In genomic region chr14:94171208-94171607, GRCh38 we compare ENCODE assay signal across 20 cellular contexts. TPM values are rescaled to one million over a fixed set of nuclear protein-coding genes. Genes with fewer than 3 reads are reported as not detected.
DNase-seq lines count a peak whose midpoint lies in the region; ATAC-seq and TF ChIP-seq lines count a peak whose summit lies in the region.
"Had no signal": no experiment of that assay in that cellular context is flagged by ENCODE, and none has a peak within 500 bp of the region (broad histone marks: within the 10 kb centered on the region; RNA-seq: fewer than 3 reads in every experiment).

No MANE protein-coding gene starts in this region.

- H3K36me3 ChIP-seq in WERI-Rb-1, result no peaks in the 10 kb centered on the region
- H3K36me3 ChIP-seq in HAP-1 (replicated peaks), result no peaks in the 10 kb centered on the region
- H3K36me3 ChIP-seq: BE2C, pancreas, thoracic aorta had no signal

- peaks cover 8% of the 10 kb centered on the region for H3K4me1 Mint-ChIP-seq in nephron progenitor cell

- no peak overlapping the region for H3K27ac Mint-ChIP-seq in nephron progenitor cell

- H3K27ac ChIP-seq in WERI-Rb-1, result peak overlapping the region; percentile 33
- H3K27ac ChIP-seq: KMS-11, pancreas, thoracic aorta had no signal

- H3K27me3 ChIP-seq in WERI-Rb-1 (ENCODE audit: insufficient read depth, low read depth, severe bottlenecking) (no peaks in the 10 kb centered on the region), HAP-1 (ENCODE audit: low read depth) (no peaks in the 10 kb centered on the region)
- H3K27me3 ChIP-seq: pancreas had no signal

- ATAC-seq in HG02981 (IDR thresholded peaks at IDR 0.05; ENCODE audit: unreplicated experiment), result no peak
- ATAC-seq: activated CD4-positive, CD25-positive, alpha-beta regulatory T cell treated with anti-CD3 and anti-CD28 coated beads, Interleukin-2, amount 50 U/mL, for 24 hours; pancreas had no signal

- peaks cover 9% of the 10 kb centered on the region; the same call in 1 of the 2 replicates for H3K4me1 ChIP-seq in HAP-1
- H3K4me1 ChIP-seq: pancreas had no signal

- H3K4me3 Mint-ChIP-seq in nephron progenitor cell, result no peak overlapping the region

- in situ Hi-C loops in HAP-1 (cut with MboI; ENCODE audit: low sequenced_read_pairs), result no loop called here

- DNase-seq in AG09319 (ENCODE audit: extremely low read depth, low read depth) (peak; percentile 7), HCEC 1CT (peak; percentile 32), WERI-Rb-1 (no peak), iris pigment epithelial cell (ENCODE audit: low read depth) (peak; percentile 12), nephron progenitor cell (no peak), HAP-1 (ENCODE audit: low spot score in 2 of 2) (no peak), SK-N-DZ (ENCODE audit: low spot score) (no peak)
- DNase-seq: amygdala; BE2C; GF-D8; NCI-H1105 treated with DMSO at 0.1 percent for 48 hours; NK-92 treated with Interleukin-12 subunit alpha and Interleukin-12 subunit beta, amount 100 ng/mL, for 24 hours; pancreas; SHP77; small intestine; T-helper 2 cell had no signal

- H3K36me3 Mint-ChIP-seq in nephron progenitor cell (ENCODE audit: low read depth), result no peaks in the 10 kb centered on the region

- no peak overlapping the region for H3K4me3 ChIP-seq in WERI-Rb-1 (ENCODE audit: low read depth, low read length)
- H3K4me3 ChIP-seq in HAP-1, result no peak overlapping the region
- H3K4me3 ChIP-seq: pancreas, thoracic aorta had no signal

- H3K27me3 Mint-ChIP-seq in nephron progenitor cell (ENCODE audit: low read depth, poor library complexity), result peaks cover 47% of the 10 kb centered on the region

- H3K9me3 ChIP-seq in WERI-Rb-1 (ENCODE audit: severe bottlenecking) (no peaks in the 10 kb centered on the region), HAP-1 (no peaks in the 10 kb centered on the region)
- H3K9me3 ChIP-seq: BE2C, pancreas, thoracic aorta had no signal

- H3K9me3 Mint-ChIP-seq in nephron progenitor cell, result peaks cover 3% of the 10 kb centered on the region

- TF ChIP-seq CTCF in AG09319 (IDR thresholded peaks at IDR 0.05; ENCODE audit: low read depth, low read length) (no peak), WERI-Rb-1 (IDR thresholded peaks at IDR 0.05; ENCODE audit: low read depth, low read length) (no peak), nephron progenitor cell (IDR thresholded peaks at IDR 0.05) (no peak)

RNA-seq across cellular contexts. Expression of gene PPP4R4, which starts 2.9 kb away (rescaled TPM):
- polyA plus RNA-seq in SK-N-DZ (2014; cell fraction: cytosol; rRNA removed), result 2.7 and 10.5 TPM in 2 replicates
- 5.9 and 8.7 TPM in 2 replicates for polyA plus RNA-seq in SK-N-DZ (2014; cell fraction: nucleus; rRNA removed)

RNA-seq across cellular contexts. Expression of gene IFI27L2, which starts 41.8 kb away (rescaled TPM):
- 11.7 and 29.6 TPM in 2 replicates for polyA plus RNA-seq in SK-N-DZ (2014; cell fraction: cytosol; rRNA removed)
- polyA plus RNA-seq in SK-N-DZ (2014; cell fraction: nucleus; rRNA removed), result 11.0 and 13.2 TPM in 2 replicates

Comparison
In these comparisons a context has a peak if more than half of its experiments do, and no peak if none do; other contexts are left out.
1. DNase-seq: peak in AG09319 (single experiment), HCEC 1CT (single experiment) and iris pigment epithelial cell (single experiment); none in WERI-Rb-1 (single experiment), nephron progenitor cell (single experiment), HAP-1 (0 of 2) and SK-N-DZ (single experiment).